In the genomic region with DNA sequence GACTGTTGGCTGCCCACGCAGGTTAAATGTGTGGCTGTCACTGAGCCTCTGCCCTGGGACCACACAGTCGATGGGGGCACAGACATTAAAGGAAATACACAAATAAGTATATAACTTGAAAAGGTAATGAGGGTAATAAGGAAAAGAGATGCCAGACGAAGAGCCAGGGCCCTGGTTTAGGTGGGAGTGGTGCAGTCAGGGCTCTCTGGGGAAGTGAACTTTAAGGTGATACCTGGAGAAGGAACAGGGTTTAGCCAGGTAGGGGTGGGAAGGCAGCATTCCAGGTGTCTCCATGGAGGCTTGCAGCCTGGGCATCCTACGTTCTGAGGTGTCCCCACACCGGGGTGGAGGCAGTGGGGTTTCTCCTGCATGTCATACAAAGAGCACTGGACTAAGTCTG, we compare ENCODE assay signal across 1 cellular context.
TF ChIP-seq lines count a peak whose summit lies in the region.

No MANE protein-coding gene starts in this region.

TF ChIP-seq in H1, 55 proteins besides CTCF, POLR2A, EP300 and RAD21:
- TF ChIP-seq KDM5A (IDR thresholded peaks at IDR 0.05; ENCODE audit: low read length): no peak
- TF ChIP-seq E2F6 (IDR thresholded peaks at IDR 0.05): no peak
- no peak for TF ChIP-seq JUND (IDR thresholded peaks at IDR 0.05; ENCODE audit: low read length)
- no peak for TF ChIP-seq SRF (IDR thresholded peaks at IDR 0.05; ENCODE audit: low read depth, low read length)
- no peak for TF ChIP-seq MAX (IDR thresholded peaks at IDR 0.05)
- TF ChIP-seq, protein P1, sequence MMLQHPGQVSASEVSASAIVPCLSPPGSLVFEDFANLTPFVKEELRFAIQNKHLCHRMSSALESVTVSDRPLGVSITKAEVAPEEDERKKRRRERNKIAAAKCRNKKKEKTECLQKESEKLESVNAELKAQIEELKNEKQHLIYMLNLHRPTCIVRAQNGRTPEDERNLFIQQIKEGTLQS (IDR thresholded peaks at IDR 0.05; ENCODE audit: insufficient read depth, low read depth, low read length): no peak
- TF ChIP-seq SIN3A (conservative IDR thresholded peaks at IDR 0.05 in 1 of 2, IDR thresholded peaks at IDR 0.05 in 1 of 2; ENCODE audit: low read depth in 1 of 2, low read length in 2 of 2): no peak
- TF ChIP-seq CTBP2 (IDR thresholded peaks at IDR 0.05; ENCODE audit: borderline replicate concordance, insufficient read depth, insufficient read length, low read length): no peak
